In the genomic region with DNA sequence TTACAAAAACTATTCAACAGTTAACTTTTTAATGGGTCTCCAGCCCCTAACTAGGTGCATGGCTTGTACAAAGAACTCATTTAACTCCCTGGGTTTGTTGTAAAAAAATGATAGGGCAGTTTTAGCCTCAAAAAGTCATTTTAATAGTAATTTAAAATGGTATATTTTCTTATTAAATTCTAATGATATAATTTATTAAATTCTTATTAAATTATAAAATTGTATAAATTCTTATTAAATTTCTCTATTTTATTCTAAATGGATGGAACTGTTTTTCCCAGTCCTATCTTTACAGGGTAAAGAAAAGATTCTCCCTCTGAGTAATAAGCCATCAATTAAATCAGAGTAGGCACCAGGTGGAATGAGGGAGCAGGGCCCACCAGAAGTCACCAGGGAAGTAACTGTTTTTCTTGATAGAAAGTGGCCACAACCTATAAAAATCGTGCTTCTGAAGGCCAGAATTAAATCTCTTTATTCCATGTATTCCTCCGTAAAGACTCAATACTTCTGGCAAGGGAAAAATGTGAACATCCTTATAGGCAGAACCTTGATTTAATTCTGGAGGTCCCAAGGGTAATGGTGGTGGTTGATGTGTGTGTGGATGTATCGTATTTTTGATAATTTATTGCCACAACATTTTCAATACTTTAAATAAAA, we compare ENCODE assay signal across 8 cellular contexts. TPM values are rescaled to one million over a fixed set of nuclear protein-coding genes. Genes with fewer than 3 reads are reported as not detected.
DNase-seq lines count a peak whose midpoint lies in the region; ATAC-seq, FAIRE-seq and TF ChIP-seq lines count a peak whose summit lies in the region.

No MANE protein-coding gene starts in this region.

- no peak for DNase-seq in AG10803 (ENCODE audit: low read depth)
- DNase-seq in GM12878 (ENCODE audit: low read depth, low spot score) = no peak
- DNase-seq in GM10266 (ENCODE audit: extremely low spot score) = no peak
- no peak for DNase-seq in NCI-H187 treated with DMSO at 0.1 percent for 48 hours (lab: John Stamatoyannopoulos, UW)

- H3K27ac ChIP-seq in HUES64 (ENCODE audit: low read depth, low read length) (no peak overlapping the region), GM12878 (ENCODE audit: control insufficient read depth, insufficient read depth) (peak overlapping the region; percentile 88), muscle layer of colon (ENCODE audit: low read depth, low read length) (peak overlapping the region; percentile 85)

- ATAC-seq in GM12878 (no peak), HG03571 (IDR thresholded peaks at IDR 0.05; ENCODE audit: unreplicated experiment) (no peak), HG02678 (IDR thresholded peaks at IDR 0.05; ENCODE audit: unreplicated experiment) (no peak)

- BruUV-seq in GM12878 (replicated peaks; lab: Mats Ljungman, UMichigan) = no TSS peak

- H3K27me3 ChIP-seq in HUES64 (ENCODE audit: insufficient read depth, low read length) = peaks cover 9% of the 10 kb centered on the region
- no peaks in the 10 kb centered on the region for H3K27me3 ChIP-seq in GM12878 (replicated peaks in 1 of 2; ENCODE audit: control insufficient read depth in 2 of 2, insufficient read depth in 2 of 2, low read length in 1 of 2)
- no peaks in the 10 kb centered on the region for H3K27me3 ChIP-seq in muscle layer of colon (ENCODE audit: control insufficient read depth in 1 of 2, insufficient read depth in 2 of 2, low read length in 2 of 2)

- no peaks in the 10 kb centered on the region for H4K20me1 ChIP-seq in GM12878 (ENCODE audit: control insufficient read depth, insufficient read depth)

- RAD21 ChIA-PET in GM12878 (lab: Charles Lee; ENCODE audit: unreplicated experiment) = no interaction called here

- intact Hi-C loops in GM12878 (cut with micrococcal nuclease; ENCODE audit: unreplicated experiment) = loop anchor here (1.0 to 10.0 kb wide), 3 partner anchors 26 to 437 kb away; partner anchors contain the start of genes PJVK and PRKRA

- peak overlapping the region; percentile 97 for H3K4me2 ChIP-seq in GM12878 (ENCODE audit: control insufficient read depth, insufficient read depth)

- H3K4me1 ChIP-seq in HUES64 (ENCODE audit: insufficient read depth, low read length) (peaks cover 17% of the 10 kb centered on the region), GM12878 (ENCODE audit: control insufficient read depth, insufficient read depth, low read length) (peaks cover 7% of the 10 kb centered on the region; the same call in 1 of the 2 replicates), muscle layer of colon (ENCODE audit: insufficient read depth, low read length) (peaks cover 31% of the 10 kb centered on the region)

- no peak for TF ChIP-seq RAD21 in GM12878 (IDR thresholded peaks at IDR 0.05; ENCODE audit: insufficient read depth, low read depth, low read length)

- CTCF ChIA-PET in GM12878 (lab: Yijun Ruan, JAX) = no interaction called here

- SMC1A ChIA-PET in GM12878 (lab: Charles Lee; ENCODE audit: uncharacterized antibody, unreplicated experiment) = interaction anchor here (1.6 kb wide), 1 partner anchor 53 kb away, joined by 3 read pairs; no protein-coding TSS in a partner anchor

- in situ Hi-C loops in GM12878 (cut with MboI) = no loop called here

- TF ChIP-seq EP300 in GM12878 (IDR thresholded peaks at IDR 0.05; ENCODE audit: borderline replicate concordance in 1 of 2, control insufficient read depth in 1 of 2, low read depth in 2 of 2, low read length in 2 of 2) = no peak

- H3K9ac ChIP-seq in HUES64 (ENCODE audit: low read depth, low read length) (peak overlapping the region; percentile 83; the same call in 1 of the 2 replicates), GM12878 (ENCODE audit: control insufficient read depth, insufficient read depth, low read length) (peak overlapping the region; percentile 94), muscle layer of colon (ENCODE audit: low read length) (peak overlapping the region; percentile 81)

- no peak for TF ChIP-seq CTCF in AG10803 (conservative IDR thresholded peaks at IDR 0.05; ENCODE audit: low read length)
- TF ChIP-seq CTCF in GM12878 (IDR thresholded peaks at IDR 0.05 in 2 of 3, conservative IDR thresholded peaks at IDR 0.05 in 1 of 3; ENCODE audit: control insufficient read depth in 2 of 3, extremely low read depth in 1 of 3, insufficient read depth in 1 of 3, low read depth in 3 of 3, low read length in 3 of 3) = no peak
- no peak for TF ChIP-seq CTCF in GM10266 (IDR thresholded peaks at IDR 0.05; ENCODE audit: control insufficient read depth, insufficient read depth, low read depth, missing control alignments)

- no peak for FAIRE-seq in GM12878 (lab: Jason Lieb, UNC)

- H3K79me2 ChIP-seq in GM12878 (ENCODE audit: control insufficient read depth, insufficient read depth, low read length) = peaks cover 25% of the 10 kb centered on the region

- no peaks in the 10 kb centered on the region for H3K36me3 ChIP-seq in HUES64 (ENCODE audit: insufficient read depth, low read length)
- H3K36me3 ChIP-seq in GM12878 (ENCODE audit: control insufficient read depth in 2 of 2, insufficient read depth in 2 of 2, low read length in 1 of 2) = no peaks in the 10 kb centered on the region
- H3K36me3 ChIP-seq in muscle layer of colon (ENCODE audit: insufficient read depth, low read length) = no peaks in the 10 kb centered on the region

- POLR2A ChIA-PET in GM12878 (lab: Charles Lee) = interaction anchor here (0.6 kb wide), 2 partner anchors 21 to 32 kb away, joined by 3 read pairs; no protein-coding TSS in a partner anchor

- WGBS in HUES64 = 73% methylated on average over 2 of the region's 3 CpGs
- 0% methylated on average over 3 of the region's 3 CpGs for WGBS in GM12878 (ENCODE audit: insufficient coverage, insufficient replicate concordance, low lambda C conversion rate, missing lambda C conversion rate)

- H3K9me3 ChIP-seq in HUES64 (ENCODE audit: insufficient read depth, low read depth, low read length) = no peaks in the 10 kb centered on the region
- H3K9me3 ChIP-seq in GM12878 (replicated peaks; ENCODE audit: control insufficient read depth, insufficient read depth, low read length) = no peaks in the 10 kb centered on the region
- no peaks in the 10 kb centered on the region for H3K9me3 ChIP-seq in muscle layer of colon (ENCODE audit: low read length)

- no peak for TF ChIP-seq POLR2A in GM12878 (IDR thresholded peaks at IDR 0.05; ENCODE audit: low read depth, low read length)

- peak overlapping the region; percentile 98 for H2AFZ ChIP-seq in GM12878 (ENCODE audit: control insufficient read depth, low read depth, low read length)

- peak overlapping the region; percentile 92 for H3K4me3 ChIP-seq in AG10803 (ENCODE audit: low read length)
- H3K4me3 ChIP-seq in HUES64 (ENCODE audit: low read length) = peak overlapping the region; percentile 89
- H3K4me3 ChIP-seq in GM12878 = peak overlapping the region; percentile 99
- H3K4me3 ChIP-seq in muscle layer of colon (ENCODE audit: low read depth in 1 of 2, low read length in 2 of 2) = peak overlapping the region; percentile 55 to 94

RNA-seq across cellular contexts. Expression of gene FKBP7, which starts 0.8 kb away (rescaled TPM):
- polyA plus RNA-seq in HUES64 (2013, experiment 1 of 2) = 4.9 TPM
- polyA plus RNA-seq in HUES64 (2013, experiment 2 of 2) = 9.2 TPM
- 5.1 and 5.2 TPM in 2 replicates for total RNA-seq in GM12878 (2013; cell fraction: nucleolus; rRNA removed)
- 7.8 and 10.2 TPM in 2 replicates for total RNA-seq in GM12878 (2014; rRNA removed)
- 9.6 and 10.5 TPM in 2 replicates for total RNA-seq in GM12878 (2014; rRNA removed; fragmentation: Illumina TruSeq; extraction: Trizol)
- 5.6 and 6.4 TPM in 2 replicates for total RNA-seq in GM12878 (2021)
- 4.9 TPM for polyA plus RNA-seq in GM12878 (2011; ENCODE audit: low read depth)
- 6.3 and 8.1 TPM in 2 replicates for polyA plus RNA-seq in GM12878 (2011; rRNA removed)
- polyA plus RNA-seq in GM12878 (2011; cell fraction: cytosol; rRNA removed) = 2.8 TPM in 2 replicates
- polyA plus RNA-seq in GM12878 (2011; cell fraction: nucleus; rRNA removed) = 2.4 and 2.9 TPM in 2 replicates
- polyA plus RNA-seq in GM12878 (2012) = 3.6 and 4.4 TPM in 2 replicates
- 15.2 and 17.0 TPM in 2 replicates for polyA plus RNA-seq in GM12878 (2014; fragmentation: Illumina TruSeq; extraction: Trizol)
- polyA plus RNA-seq in GM12878 (2014; fragmentation: Nextera tagmentation; extraction: Ambion mirVana) = 10 to 100 TPM; 16.6 to 16.7 TPM
- 9.8 and 11.3 TPM in 2 replicates for polyA plus RNA-seq in GM12878 (2014; rRNA removed)
- 10 to 100 TPM; 13.7 to 14.7 TPM for polyA plus RNA-seq in GM12878 (2016; fragmentation: Nextera tagmentation; extraction: Ambion mirVana)
- 1.1 and 1.8 TPM in 2 replicates for polyA minus RNA-seq in GM12878 (2011; rRNA and poly(A)+ RNA removed)
- 0.94 and 2.8 TPM in 2 replicates for polyA minus RNA-seq in GM12878 (2011; cell fraction: cytosol; rRNA and poly(A)+ RNA removed)
- polyA minus RNA-seq in GM12878 (2011; cell fraction: nucleus; rRNA and poly(A)+ RNA removed) = 3.9 and 5.0 TPM in 2 replicates

RNA-seq across cellular contexts. Expression of gene PLEKHA3, which starts 2.7 kb away (rescaled TPM):
- polyA plus RNA-seq in HUES64 (2013, experiment 1 of 2) = 9.2 TPM
- polyA plus RNA-seq in HUES64 (2013, experiment 2 of 2) = 7.8 TPM
- 9.8 and 12.6 TPM in 2 replicates for total RNA-seq in GM12878 (2013; cell fraction: nucleolus; rRNA removed)
- total RNA-seq in GM12878 (2014; rRNA removed) (3.8 and 3.9 TPM in 2 replicates), GM12878 (2014; rRNA removed; fragmentation: Illumina TruSeq; extraction: Trizol) (7.1 and 7.3 TPM in 2 replicates), GM12878 (2021) (13.3 and 15.3 TPM in 2 replicates)
- 1.3 TPM for polyA plus RNA-seq in GM12878 (2011; ENCODE audit: low read depth)
- polyA plus RNA-seq in GM12878 (2011; rRNA removed) (21.1 and 34.0 TPM in 2 replicates), GM12878 (2014; fragmentation: Illumina TruSeq; extraction: Trizol) (7.2 and 7.3 TPM in 2 replicates), GM12878 (2014; fragmentation: Nextera tagmentation; extraction: Ambion mirVana) (1 to 10 TPM; 1.4 to 2.0 TPM), GM12878 (2014; rRNA removed) (5.4 and 7.6 TPM in 2 replicates), GM12878 (2016; fragmentation: Nextera tagmentation; extraction: Ambion mirVana) (10 to 100 TPM; 10.3 to 10.6 TPM)
- 3.0 and 3.4 TPM in 2 replicates for polyA plus RNA-seq in GM12878 (2011; cell fraction: cytosol; rRNA removed)
- polyA plus RNA-seq in GM12878 (2011; cell fraction: nucleus; rRNA removed) = 3.9 and 5.8 TPM in 2 replicates
- 4.5 and 6.7 TPM in 2 replicates for polyA plus RNA-seq in GM12878 (2012)
- polyA minus RNA-seq in GM12878 (2011; rRNA and poly(A)+ RNA removed) = 4.4 and 7.1 TPM in 2 replicates
- polyA minus RNA-seq in GM12878 (2011; cell fraction: cytosol; rRNA and poly(A)+ RNA removed) = 2.9 and 7.5 TPM in 2 replicates
- polyA minus RNA-seq in GM12878 (2011; cell fraction: nucleus; rRNA and poly(A)+ RNA removed) = 5.0 and 8.4 TPM in 2 replicates

RNA-seq across cellular contexts. Expression of gene PJVK, which starts 26.4 kb away (rescaled TPM):
- 1.4 TPM for polyA plus RNA-seq in HUES64 (2013, experiment 1 of 2)
- 2.0 TPM for polyA plus RNA-seq in HUES64 (2013, experiment 2 of 2)
- total RNA-seq in GM12878 (2013; cell fraction: nucleolus; rRNA removed) = 8.4 and 8.6 TPM in 2 replicates
- total RNA-seq in GM12878 (2014; rRNA removed) (3.4 and 4.4 TPM in 2 replicates), GM12878 (2014; rRNA removed; fragmentation: Illumina TruSeq; extraction: Trizol) (4.3 TPM in 2 replicates), GM12878 (2021) (2.9 and 3.1 TPM in 2 replicates)
- polyA plus RNA-seq in GM12878 (2011; ENCODE audit: low read depth) = 3.6 TPM
- polyA plus RNA-seq in GM12878 (2011; rRNA removed) (6.2 and 9.5 TPM in 2 replicates), GM12878 (2014; fragmentation: Illumina TruSeq; extraction: Trizol) (6.4 and 7.4 TPM in 2 replicates), GM12878 (2014; fragmentation: Nextera tagmentation; extraction: Ambion mirVana) (1 to 10 TPM; 2.1 to 3.0 TPM), GM12878 (2014; rRNA removed) (4.0 and 6.8 TPM in 2 replicates), GM12878 (2016; fragmentation: Nextera tagmentation; extraction: Ambion mirVana) (1 to 10 TPM; 1.8 to 2.6 TPM)
- 2.1 and 2.4 TPM in 2 replicates for polyA plus RNA-seq in GM12878 (2011; cell fraction: cytosol; rRNA removed)
- 8.5 and 9.4 TPM in 2 replicates for polyA plus RNA-seq in GM12878 (2011; cell fraction: nucleus; rRNA removed)
- polyA plus RNA-seq in GM12878 (2012) = 4.7 and 6.7 TPM in 2 replicates
- 1.6 and 1.7 TPM in 2 replicates for polyA minus RNA-seq in GM12878 (2011; rRNA and poly(A)+ RNA removed)
- 1.1 and 1.4 TPM in 2 replicates for polyA minus RNA-seq in GM12878 (2011; cell fraction: cytosol; rRNA and poly(A)+ RNA removed)
- 3.1 and 5.6 TPM in 2 replicates for polyA minus RNA-seq in GM12878 (2011; cell fraction: nucleus; rRNA and poly(A)+ RNA removed)

RNA-seq across cellular contexts. Expression of gene PRKRA, which starts 26.6 kb away (rescaled TPM):
- 49.6 TPM for polyA plus RNA-seq in HUES64 (2013, experiment 1 of 2)
- polyA plus RNA-seq in HUES64 (2013, experiment 2 of 2) = 58.6 TPM
- total RNA-seq in GM12878 (2013; cell fraction: nucleolus; rRNA removed) = 99.5 and 101 TPM in 2 replicates
- 70.1 and 74.5 TPM in 2 replicates for total RNA-seq in GM12878 (2014; rRNA removed)
- total RNA-seq in GM12878 (2014; rRNA removed; fragmentation: Illumina TruSeq; extraction: Trizol) = 49.5 and 50.1 TPM in 2 replicates
- total RNA-seq in GM12878 (2021) = 46.8 and 49.1 TPM in 2 replicates
- 27.2 TPM for polyA plus RNA-seq in GM12878 (2011; ENCODE audit: low read depth)
- 65.7 and 80.6 TPM in 2 replicates for polyA plus RNA-seq in GM12878 (2011; rRNA removed)
- polyA plus RNA-seq in GM12878 (2011; cell fraction: cytosol; rRNA removed) = 40.1 and 59.0 TPM in 2 replicates
- 47.4 and 47.8 TPM in 2 replicates for polyA plus RNA-seq in GM12878 (2011; cell fraction: nucleus; rRNA removed)
- polyA plus RNA-seq in GM12878 (2012) = 45.5 and 50.4 TPM in 2 replicates
- polyA plus RNA-seq in GM12878 (2014; fragmentation: Illumina TruSeq; extraction: Trizol) = 48.2 and 68.4 TPM in 2 replicates
- polyA plus RNA-seq in GM12878 (2014; fragmentation: Nextera tagmentation; extraction: Ambion mirVana) = 10 to 100 TPM; 19.1 to 25.1 TPM
- 53.8 and 59.3 TPM in 2 replicates for polyA plus RNA-seq in GM12878 (2014; rRNA removed)
- 10 to 100 TPM; 71.1 to 75.6 TPM for polyA plus RNA-seq in GM12878 (2016; fragmentation: Nextera tagmentation; extraction: Ambion mirVana)
- 43.6 and 62.9 TPM in 2 replicates for polyA minus RNA-seq in GM12878 (2011; rRNA and poly(A)+ RNA removed)
- 28.7 and 34.7 TPM in 2 replicates for polyA minus RNA-seq in GM12878 (2011; cell fraction: cytosol; rRNA and poly(A)+ RNA removed)
- polyA minus RNA-seq in GM12878 (2011; cell fraction: nucleus; rRNA and poly(A)+ RNA removed) = 68.9 and 87.0 TPM in 2 replicates
